In genomic region chr5:130520211-130520610, GRCh38 we compare ENCODE assay signal across 26 cellular contexts.
A peak's percentile ranks its signal among the peaks of the same experiment; 100 is the strongest.
DNase-seq lines count a peak whose midpoint lies in the region; ATAC-seq and TF ChIP-seq lines count a peak whose summit lies in the region.
"Had no signal": no experiment of that assay in that cellular context is flagged by ENCODE, and none has a peak within 500 bp of the region (broad histone marks: within the 10 kb centered on the region; RNA-seq: fewer than 3 reads in every experiment).

No MANE protein-coding gene starts in this region.

- H3K4me1 Mint-ChIP-seq in MCF 10A (ENCODE audit: insufficient read depth, unreplicated experiment), result peaks cover 10% of the 10 kb centered on the region
- no peaks in the 10 kb centered on the region for H3K4me1 Mint-ChIP-seq in activated T-helper 2 cell treated with anti-CD3 and anti-CD28 coated beads, Interferon-gamma antibody, Interleukin-2, Interleukin-4, amounts not matched to agents 10 μg/mL and 5 μg/mL and 100 μg/mL, durations not matched to agents 14 hours and 24 hours and 36 hours (ENCODE audit: low read depth)
- H3K4me1 Mint-ChIP-seq: activated naive CD4-positive, alpha-beta T cell treated with anti-CD3 and anti-CD28 coated beads, Interleukin-2, amount 10 ng/mL, durations not matched to agents 7 days and 5 days; brain had no signal

- CTCF ChIA-PET in MCF 10A (lab: Yijun Ruan, JAX), result no interaction called here

- no TSS peak for BruUV-seq in MCF 10A (replicated peaks; lab: Mats Ljungman, UMichigan)

- no peak for ATAC-seq in gastroesophageal sphincter
- ATAC-seq in GM21367 (IDR thresholded peaks at IDR 0.05; ENCODE audit: unreplicated experiment), result no peak
- ATAC-seq: left colon; stimulated activated naive CD8-positive, alpha-beta T cell treated with anti-CD3 and anti-CD28 coated beads, Interleukin-15, Interleukin-2, amounts not matched to agents 100 U/mL and 50 U/mL, for 24 hours had no signal

- WGBS in gastroesophageal sphincter (ENCODE audit: low coverage in 1 of 2), 2 donors, result 53 to 67% methylated on average over 1 of the region's 1 CpG

- H3K27ac ChIP-seq in breast epithelium, result no peak overlapping the region
- H3K27ac ChIP-seq in gastroesophageal sphincter, result no peak overlapping the region
- H3K27ac ChIP-seq: BLaER1 treated with 17β-estradiol and CSF1 and Interleukin-3, amounts not matched to agents 10 nM and 100 nM; dorsolateral prefrontal cortex; esophagus muscularis mucosa; right atrium auricular region had no signal

- peak; percentile 57 for DNase-seq in MCF 10A (ENCODE audit: unreplicated experiment)
- no peak for DNase-seq in breast epithelium (ENCODE audit: low spot score in 2 of 2)
- DNase-seq in astrocyte of the spinal cord (ENCODE audit: low read depth, low spot score), result peak; percentile 46
- DNase-seq in iPS-NIHi7 (ENCODE audit: extremely low spot score), result peak; percentile 22
- no peak for DNase-seq in NCI-H1417 treated with DMSO at 0.1 percent for 48 hours (lab: John Stamatoyannopoulos, UW)
- DNase-seq in activated T-helper 2 cell treated with anti-CD3 and anti-CD28 coated beads, Interferon-gamma antibody, Interleukin-2, Interleukin-4, amounts not matched to agents 10 μg/mL and 5 μg/mL and 100 μg/mL, durations not matched to agents 14 hours and 24 hours and 36 hours (ENCODE audit: low spot score), result no peak
- DNase-seq: 8988T; activated CD4-positive, alpha-beta T cell treated with anti-CD3 and anti-CD28 coated beads for 1 hour; activated naive CD4-positive, alpha-beta T cell treated with anti-CD3 and anti-CD28 coated beads, Interleukin-2, amount 10 ng/mL, durations not matched to agents 7 days and 5 days; DMS 273 treated with DMSO at 0.1 percent for 48 hours; dorsolateral prefrontal cortex; left colon; MG63; NCI-H2029 treated with DMSO at 0.1 percent for 48 hours; NCI-H524 treated with DMSO at 0.1 percent for 48 hours; OCI-M1; SK-N-SH; stimulated activated naive CD8-positive, alpha-beta T cell treated with anti-CD3 and anti-CD28 coated beads, Interleukin-15, Interleukin-2, amounts not matched to agents 100 U/mL and 50 U/mL, for 24 hours; T1000; trophoblast cell had no signal

- in situ Hi-C loops in astrocyte of the spinal cord (cut with HindIII; ENCODE audit: low sequenced_read_pairs), result no loop called here

- H3K27me3 ChIP-seq in breast epithelium (no peaks in the 10 kb centered on the region), gastroesophageal sphincter (no peaks in the 10 kb centered on the region)
- H3K27me3 ChIP-seq: BLaER1 treated with 17β-estradiol and CSF1 and Interleukin-3, amounts not matched to agents 10 nM and 100 nM; dorsolateral prefrontal cortex; esophagus muscularis mucosa; MG63; right atrium auricular region had no signal

- POLR2A ChIA-PET in MCF 10A (lab: Yijun Ruan, JAX), result interaction anchor here (0.6 to 2.4 kb wide), 3 partner anchors 9 to 51 kb away, joined by 3 to 7 read pairs (median 3); no protein-coding TSS in a partner anchor

- TF ChIP-seq CTCF in MCF 10A (IDR thresholded peaks at IDR 0.05; ENCODE audit: unreplicated experiment) (no peak), breast epithelium (IDR thresholded peaks at IDR 0.05) (no peak), astrocyte of the spinal cord (IDR thresholded peaks at IDR 0.05; ENCODE audit: low read depth, low read length) (no peak), gastroesophageal sphincter (IDR thresholded peaks at IDR 0.05) (no peak)

- H3K4me1 ChIP-seq in breast epithelium (no peaks in the 10 kb centered on the region), gastroesophageal sphincter (no peaks in the 10 kb centered on the region)
- H3K4me1 ChIP-seq: BLaER1 treated with 17β-estradiol and CSF1 and Interleukin-3, amounts not matched to agents 10 nM and 100 nM; esophagus muscularis mucosa; right atrium auricular region had no signal

- H3K36me3 Mint-ChIP-seq in MCF 10A (ENCODE audit: insufficient read depth, unreplicated experiment), result no peaks in the 10 kb centered on the region
- no peaks in the 10 kb centered on the region for H3K36me3 Mint-ChIP-seq in activated T-helper 2 cell treated with anti-CD3 and anti-CD28 coated beads, Interferon-gamma antibody, Interleukin-2, Interleukin-4, amounts not matched to agents 10 μg/mL and 5 μg/mL and 100 μg/mL, durations not matched to agents 14 hours and 24 hours and 36 hours (ENCODE audit: low read depth)
- H3K36me3 Mint-ChIP-seq: activated naive CD4-positive, alpha-beta T cell treated with anti-CD3 and anti-CD28 coated beads, Interleukin-2, amount 10 ng/mL, durations not matched to agents 7 days and 5 days; brain had no signal

- H3K27me3 Mint-ChIP-seq in MCF 10A (ENCODE audit: insufficient read depth, unreplicated experiment), result no peaks in the 10 kb centered on the region
- no peaks in the 10 kb centered on the region for H3K27me3 Mint-ChIP-seq in activated T-helper 2 cell treated with anti-CD3 and anti-CD28 coated beads, Interferon-gamma antibody, Interleukin-2, Interleukin-4, amounts not matched to agents 10 μg/mL and 5 μg/mL and 100 μg/mL, durations not matched to agents 14 hours and 24 hours and 36 hours (ENCODE audit: low read depth)
- H3K27me3 Mint-ChIP-seq: activated naive CD4-positive, alpha-beta T cell treated with anti-CD3 and anti-CD28 coated beads, Interleukin-2, amount 10 ng/mL, durations not matched to agents 7 days and 5 days; brain had no signal

- peaks cover 16% of the 10 kb centered on the region for H3K9me3 Mint-ChIP-seq in MCF 10A (ENCODE audit: unreplicated experiment)
- peaks cover 10% of the 10 kb centered on the region for H3K9me3 Mint-ChIP-seq in activated T-helper 2 cell treated with anti-CD3 and anti-CD28 coated beads, Interferon-gamma antibody, Interleukin-2, Interleukin-4, amounts not matched to agents 10 μg/mL and 5 μg/mL and 100 μg/mL, durations not matched to agents 14 hours and 24 hours and 36 hours

- intact Hi-C loops in MCF 10A (cut with micrococcal nuclease), result no loop called here
- intact Hi-C loops in breast epithelium (cut with DNase I; ENCODE audit: low total_unique reads), result no loop called here
- intact Hi-C loops in activated T-helper 2 cell treated with anti-CD3 and anti-CD28 coated beads, Interferon-gamma antibody, Interleukin-2, Interleukin-4, amounts not matched to agents 10 μg/mL and 5 μg/mL and 100 μg/mL, durations not matched to agents 14 hours and 24 hours and 36 hours (cut with micrococcal nuclease), result no loop called here

- no peak for TF ChIP-seq POLR2A in breast epithelium (IDR thresholded peaks at IDR 0.05)
- TF ChIP-seq POLR2A in gastroesophageal sphincter (IDR thresholded peaks at IDR 0.05), result no peak

- no peak overlapping the region for H3K27ac Mint-ChIP-seq in MCF 10A (ENCODE audit: low read depth, unreplicated experiment)
- H3K27ac Mint-ChIP-seq in activated T-helper 2 cell treated with anti-CD3 and anti-CD28 coated beads, Interferon-gamma antibody, Interleukin-2, Interleukin-4, amounts not matched to agents 10 μg/mL and 5 μg/mL and 100 μg/mL, durations not matched to agents 14 hours and 24 hours and 36 hours, result no peak overlapping the region
- H3K27ac Mint-ChIP-seq: activated naive CD4-positive, alpha-beta T cell treated with anti-CD3 and anti-CD28 coated beads, Interleukin-2, amount 10 ng/mL, durations not matched to agents 7 days and 5 days; brain had no signal

- no peak overlapping the region for H3K4me3 Mint-ChIP-seq in MCF 10A (ENCODE audit: unreplicated experiment)
- H3K4me3 Mint-ChIP-seq in activated T-helper 2 cell treated with anti-CD3 and anti-CD28 coated beads, Interferon-gamma antibody, Interleukin-2, Interleukin-4, amounts not matched to agents 10 μg/mL and 5 μg/mL and 100 μg/mL, durations not matched to agents 14 hours and 24 hours and 36 hours (ENCODE audit: low read depth), result no peak overlapping the region
- H3K4me3 Mint-ChIP-seq: activated naive CD4-positive, alpha-beta T cell treated with anti-CD3 and anti-CD28 coated beads, Interleukin-2, amount 10 ng/mL, durations not matched to agents 7 days and 5 days; brain had no signal

- no peaks in the 10 kb centered on the region for H3K36me3 ChIP-seq in breast epithelium
- no peaks in the 10 kb centered on the region for H3K36me3 ChIP-seq in gastroesophageal sphincter
- H3K36me3 ChIP-seq: BLaER1 treated with 17β-estradiol and CSF1 and Interleukin-3, amounts not matched to agents 10 nM and 100 nM; esophagus muscularis mucosa; MG63; right atrium auricular region had no signal

- H3K4me3 ChIP-seq in breast epithelium (no peak overlapping the region), astrocyte of the spinal cord (ENCODE audit: low read depth, low read length) (no peak overlapping the region), gastroesophageal sphincter (no peak overlapping the region)
- H3K4me3 ChIP-seq: BLaER1 treated with 17β-estradiol and CSF1 and Interleukin-3, amounts not matched to agents 10 nM and 100 nM; dorsolateral prefrontal cortex; esophagus muscularis mucosa; MG63; right atrium auricular region had no signal

- peaks cover 0 to 13% of the 10 kb centered on the region in 2 donors for H3K9me3 ChIP-seq in breast epithelium
- peaks cover 0 to 36% (median 0%) of the 10 kb centered on the region in 3 donors for H3K9me3 ChIP-seq in gastroesophageal sphincter

- no peak for TF ChIP-seq EP300 in gastroesophageal sphincter (IDR thresholded peaks at IDR 0.05)

Comparison
In these comparisons a context has a peak if more than half of its experiments do, and no peak if none do; other contexts are left out.
1. DNase-seq: peak in MCF 10A (single experiment), astrocyte of the spinal cord (single experiment) and iPS-NIHi7 (single experiment); none in breast epithelium (0 of 2), NCI-H1417 treated with DMSO at 0.1 percent for 48 hours (single experiment) and activated T-helper 2 cell treated with anti-CD3 and anti-CD28 coated beads, Interferon-gamma antibody, Interleukin-2, Interleukin-4, amounts not matched to agents 10 μg/mL and 5 μg/mL and 100 μg/mL, durations not matched to agents 14 hours and 24 hours and 36 hours (single experiment).